ENCODE assay signal across 8 cellular contexts in genomic region chr11:10295056-10295901, GRCh38. TPM values are rescaled to one million over a fixed set of nuclear protein-coding genes. Genes with fewer than 3 reads are reported as not detected.
A peak's percentile ranks its signal among the peaks of the same experiment; 100 is the strongest.
DNase-seq lines count a peak whose midpoint lies in the region; ATAC-seq and TF ChIP-seq lines count a peak whose summit lies in the region.

No MANE protein-coding gene starts in this region.

- DNase-seq in HAP-1 (ENCODE audit: low spot score in 2 of 2) = no peak
- no peak for DNase-seq in SK-N-MC (ENCODE audit: low read depth, low spot score)
- no peak for DNase-seq in fibroblast of villous mesenchyme (ENCODE audit: low read depth)
- no peak for DNase-seq in gastrocnemius medialis
- no peak for DNase-seq in glomerular visceral epithelial cell (ENCODE audit: extremely low spot score)
- no peak for DNase-seq in NCI-H774 (lab: John Stamatoyannopoulos, UW)
- DNase-seq in NCI-H1105 treated with DMSO at 0.1 percent for 48 hours (lab: John Stamatoyannopoulos, UW) = no peak

- no peak for ATAC-seq in gastrocnemius medialis
- no peak for ATAC-seq in GM19351 (IDR thresholded peaks at IDR 0.05; ENCODE audit: unreplicated experiment)

- intact Hi-C loops in gastrocnemius medialis (cut with DNase I; ENCODE audit: low total_unique reads) = no loop called here

- H3K36me3 ChIP-seq in HAP-1 (replicated peaks) = peaks cover 5% of the 10 kb centered on the region
- no peaks in the 10 kb centered on the region for H3K36me3 ChIP-seq in SK-N-MC (ENCODE audit: insufficient read depth, low read length)
- no peaks in the 10 kb centered on the region for H3K36me3 ChIP-seq in gastrocnemius medialis

- H3K4me3 ChIP-seq in HAP-1 = peak overlapping the region; percentile 56
- peak overlapping the region; percentile 100 for H3K4me3 ChIP-seq in SK-N-MC
- peak overlapping the region; percentile 77 for H3K4me3 ChIP-seq in fibroblast of villous mesenchyme (ENCODE audit: low read depth, low read length)
- H3K4me3 ChIP-seq in gastrocnemius medialis = peak overlapping the region; percentile 73 to 98 (median 85)

- H3K9me3 ChIP-seq in HAP-1 = no peaks in the 10 kb centered on the region
- no peaks in the 10 kb centered on the region; the same call in 1 of the 2 replicates for H3K9me3 ChIP-seq in SK-N-MC (ENCODE audit: low read depth, low read length)
- H3K9me3 ChIP-seq in gastrocnemius medialis = no peaks in the 10 kb centered on the region

- peak overlapping the region; percentile 95 for H3K9ac ChIP-seq in SK-N-MC (ENCODE audit: insufficient read length)

- no peak for TF ChIP-seq CTCF in fibroblast of villous mesenchyme (IDR thresholded peaks at IDR 0.05; ENCODE audit: insufficient read depth, low read depth, low read length)
- no peak for TF ChIP-seq CTCF in gastrocnemius medialis (IDR thresholded peaks at IDR 0.05 in 4 of 5, conservative IDR thresholded peaks at IDR 0.05 in 1 of 5)

- H3K27ac ChIP-seq in SK-N-MC (peak overlapping the region; percentile 98), gastrocnemius medialis (peak overlapping the region; percentile 90 to 98 (median 92))

- TF ChIP-seq POLR2A in gastrocnemius medialis (IDR thresholded peaks at IDR 0.05) = no peak

- in situ Hi-C loops in HAP-1 (cut with MboI; ENCODE audit: low sequenced_read_pairs) = loop anchor here (10.0 kb wide), 1 partner anchor 90 kb away; no protein-coding TSS in a partner anchor
- in situ Hi-C loops in gastrocnemius medialis (cut with MboI; ENCODE audit: low sequenced_read_pairs in 4 of 4) = loop anchor here in 1 of 4 donors (25.0 kb wide), 1 partner anchor 308 kb away; no protein-coding TSS in a partner anchor

- peaks cover 28% of the 10 kb centered on the region for H3K4me1 ChIP-seq in HAP-1
- peaks cover 20 to 22% of the 10 kb centered on the region in 2 donors for H3K4me1 ChIP-seq in gastrocnemius medialis

- no peaks in the 10 kb centered on the region for H3K27me3 ChIP-seq in HAP-1 (ENCODE audit: low read depth)
- no peaks in the 10 kb centered on the region for H3K27me3 ChIP-seq in gastrocnemius medialis

RNA-seq across cellular contexts. Expression of gene SBF2, which starts 1.3 kb away (rescaled TPM):
- total RNA-seq in fibroblast of villous mesenchyme = 35.0 and 41.6 TPM in 2 replicates
- 10 to 100 TPM; 19.3 to 28.1 (median 25.8) TPM for total RNA-seq in gastrocnemius medialis

RNA-seq across cellular contexts. Expression of gene ADM, which starts 9.6 kb away (rescaled TPM):
- total RNA-seq in fibroblast of villous mesenchyme (536 and 925 TPM in 2 replicates), gastrocnemius medialis (100 to 1,000 TPM in 1 of 4 donors, 10 to 100 TPM in 3; 40.4 to 194 (median 57.7) TPM)
